ENCODE assay signal across 16 cellular contexts in genomic region chr1:183912265-183912886, GRCh38.
DNase-seq lines count a peak whose midpoint lies in the region; ATAC-seq, FAIRE-seq and TF ChIP-seq lines count a peak whose summit lies in the region.
"Had no signal": no experiment of that assay in that cellular context is flagged by ENCODE, and none has a peak within 500 bp of the region (broad histone marks: within the 10 kb centered on the region; RNA-seq: fewer than 3 reads in every experiment).

No MANE protein-coding gene starts in this region.

- peaks cover 42% of the 10 kb centered on the region for H3F3A ChIP-seq in GM23248 (ENCODE audit: insufficient read depth)

- H3K36me3 ChIP-seq in BLaER1: peaks cover 79% of the 10 kb centered on the region
- H3K36me3 ChIP-seq in GM23248 (ENCODE audit: low read depth): peaks cover 14% of the 10 kb centered on the region; the same call in 1 of the 2 replicates

- no peak overlapping the region for H3K4me3 Mint-ChIP-seq in activated naive CD4-positive, alpha-beta T cell treated with anti-CD3 and anti-CD28 coated beads, Interleukin-2, amount 10 ng/mL, durations not matched to agents 7 days and 5 days
- no peak overlapping the region for H3K4me3 Mint-ChIP-seq in type B pancreatic cell
- H3K4me3 Mint-ChIP-seq: activated naive CD8-positive, alpha-beta T cell treated with anti-CD3 and anti-CD28 coated beads, Interleukin-2, amount 10 ng/mL, durations not matched to agents 7 days and 5 days had no signal

- H3K4me1 ChIP-seq in BLaER1 (peaks cover 65% of the 10 kb centered on the region), GM23248 (ENCODE audit: insufficient read depth) (peaks cover 34% of the 10 kb centered on the region)

- no peaks in the 10 kb centered on the region for H3K9me3 Mint-ChIP-seq in activated naive CD4-positive, alpha-beta T cell treated with anti-CD3 and anti-CD28 coated beads, Interleukin-2, amount 10 ng/mL, durations not matched to agents 7 days and 5 days
- H3K9me3 Mint-ChIP-seq in type B pancreatic cell: no peaks in the 10 kb centered on the region
- H3K9me3 Mint-ChIP-seq: activated naive CD8-positive, alpha-beta T cell treated with anti-CD3 and anti-CD28 coated beads, Interleukin-2, amount 10 ng/mL, durations not matched to agents 7 days and 5 days had no signal

- H4K20me1 ChIP-seq in BLaER1: no peaks in the 10 kb centered on the region
- H4K20me1 ChIP-seq in GM23248 (ENCODE audit: insufficient read depth): no peaks in the 10 kb centered on the region

- peak overlapping the region; percentile 77 for H3K27ac ChIP-seq in BLaER1
- no peak overlapping the region for H3K27ac ChIP-seq in GM23248
- H3K27ac ChIP-seq: A549, upper lobe of left lung had no signal

- no peaks in the 10 kb centered on the region for H3K27me3 Mint-ChIP-seq in activated naive CD4-positive, alpha-beta T cell treated with anti-CD3 and anti-CD28 coated beads, Interleukin-2, amount 10 ng/mL, durations not matched to agents 7 days and 5 days
- no peaks in the 10 kb centered on the region for H3K27me3 Mint-ChIP-seq in type B pancreatic cell
- H3K27me3 Mint-ChIP-seq: activated naive CD8-positive, alpha-beta T cell treated with anti-CD3 and anti-CD28 coated beads, Interleukin-2, amount 10 ng/mL, durations not matched to agents 7 days and 5 days had no signal

- H3K27me3 ChIP-seq in BLaER1 (no peaks in the 10 kb centered on the region), GM23248 (replicated peaks; ENCODE audit: insufficient read depth) (no peaks in the 10 kb centered on the region)
- H3K27me3 ChIP-seq: upper lobe of left lung had no signal

- H3K79me2 ChIP-seq in GM23248 (ENCODE audit: insufficient read depth): no peaks in the 10 kb centered on the region

- no peak overlapping the region for H3K4me3 ChIP-seq in BLaER1
- H3K4me3 ChIP-seq in GM23248: no peak overlapping the region
- H3K4me3 ChIP-seq: A549, upper lobe of left lung had no signal

- no peak for DNase-seq in GM19239 (ENCODE audit: insufficient read length, low spot score)
- DNase-seq in GM23248: no peak
- DNase-seq in activated naive CD4-positive, alpha-beta T cell treated with anti-CD3 and anti-CD28 coated beads, Interleukin-2, amount 10 ng/mL, durations not matched to agents 7 days and 5 days: no peak
- no peak for DNase-seq in type B pancreatic cell (ENCODE audit: extremely low spot score, unreplicated experiment)
- DNase-seq in stimulated activated CD4-positive, alpha-beta T cell treated with anti-CD3 and anti-CD28 coated beads, Interleukin-4, amount 100 ng/mL, for 4 hours: no peak
- DNase-seq: activated naive CD8-positive, alpha-beta T cell treated with anti-CD3 and anti-CD28 coated beads, Interleukin-2, amount 10 ng/mL, durations not matched to agents 7 days and 5 days; GF-D8; NCI-H2081 treated with DMSO at 0.1 percent for 48 hours; nucleus accumbens; stimulated activated CD4-positive, alpha-beta T cell treated with anti-CD3 and anti-CD28 coated beads, Interleukin-2, amount 100 ng/mL, for 48 hours; upper lobe of left lung had no signal

- H3K4me1 Mint-ChIP-seq in activated naive CD4-positive, alpha-beta T cell treated with anti-CD3 and anti-CD28 coated beads, Interleukin-2, amount 10 ng/mL, durations not matched to agents 7 days and 5 days: peaks cover 18% of the 10 kb centered on the region
- peaks cover 19% of the 10 kb centered on the region for H3K4me1 Mint-ChIP-seq in type B pancreatic cell (ENCODE audit: unreplicated experiment)

- H3K9ac ChIP-seq in BLaER1: 0 out of 2 replicates have a peak overlapping the region, but pooled peaks have one; percentile 31
- no peak overlapping the region for H3K9ac ChIP-seq in GM23248

- no peaks in the 10 kb centered on the region for H3K9me2 ChIP-seq in GM23248 (ENCODE audit: insufficient read depth)

- CTCF ChIA-PET in activated naive CD4-positive, alpha-beta T cell treated with anti-CD3 and anti-CD28 coated beads, Interleukin-2, amount 10 ng/mL, durations not matched to agents 7 days and 5 days (lab: Charles Lee): interaction anchor here (1.3 to 5.7 kb wide), 3 partner anchors 7 to 258 kb away, joined by 4 to 140 read pairs (median 5); partner anchors contain the start of gene APOBEC4

- ATAC-seq in HG02763 (IDR thresholded peaks at IDR 0.05; ENCODE audit: unreplicated experiment) (peak; percentile 48), HG03575 (IDR thresholded peaks at IDR 0.05; ENCODE audit: extremely low read depth, insufficient number of reproducible peaks, low FRiP score, unreplicated experiment) (peak; percentile 31)
- ATAC-seq: A549 had no signal

- 91% methylated on average over 5 of the region's 5 CpGs for WGBS in GM23248 (ENCODE audit: low coverage in 1 of 2, low lambda C conversion rate in 2 of 2, missing lambda C conversion rate in 2 of 2), 2 experiments

- H2AFZ ChIP-seq in GM23248: no peak overlapping the region

- TF ChIP-seq CTCF in type B pancreatic cell (conservative IDR thresholded peaks at IDR 0.05): no peak

- in situ Hi-C loops in GM23248 (cut with MboI): loop anchor here (10.0 kb wide), 1 partner anchor 258 kb away; the partner anchor contains the start of gene APOBEC4

- peaks cover 3% of the 10 kb centered on the region for H3K36me3 Mint-ChIP-seq in activated naive CD4-positive, alpha-beta T cell treated with anti-CD3 and anti-CD28 coated beads, Interleukin-2, amount 10 ng/mL, durations not matched to agents 7 days and 5 days
- H3K36me3 Mint-ChIP-seq in type B pancreatic cell: peaks cover 59% of the 10 kb centered on the region

- H3K9me3 ChIP-seq in BLaER1: peaks cover 21% of the 10 kb centered on the region
- no peaks in the 10 kb centered on the region for H3K9me3 ChIP-seq in GM23248 (ENCODE audit: low read depth)
- H3K9me3 ChIP-seq: A549, upper lobe of left lung had no signal

- H3K4me2 ChIP-seq in BLaER1 (peak overlapping the region; percentile 81), GM23248 (ENCODE audit: unreplicated experiment) (no peak overlapping the region)
- H3K4me2 ChIP-seq: A549 had no signal

- peak; percentile 88 for FAIRE-seq in GM19239 (lab: Jason Lieb, UNC)
- FAIRE-seq: A549, keratinocyte had no signal

- no peak overlapping the region for H3K27ac Mint-ChIP-seq in activated naive CD4-positive, alpha-beta T cell treated with anti-CD3 and anti-CD28 coated beads, Interleukin-2, amount 10 ng/mL, durations not matched to agents 7 days and 5 days
- no peak overlapping the region for H3K27ac Mint-ChIP-seq in type B pancreatic cell
- H3K27ac Mint-ChIP-seq: activated naive CD8-positive, alpha-beta T cell treated with anti-CD3 and anti-CD28 coated beads, Interleukin-2, amount 10 ng/mL, durations not matched to agents 7 days and 5 days had no signal
